In genomic region chr1:120942223-120942944, GRCh38 we compare ENCODE assay signal across 1 cellular context.
TF ChIP-seq lines count a peak whose summit lies in the region.

No MANE protein-coding gene starts in this region.

TF ChIP-seq in K562, 482 proteins besides CTCF, POLR2A, EP300 and RAD21 (continued from another document):
- peak; percentile 99 for TF ChIP-seq THRB (CRISPR knock-in tag; conservative IDR thresholded peaks at IDR 0.05)
- TF ChIP-seq DACH1 (IDR thresholded peaks at IDR 0.05; ENCODE audit: partially characterized antibody) = peak; percentile 71
- peak; percentile 96 for TF ChIP-seq KDM5B (IDR thresholded peaks at IDR 0.05; ENCODE audit: insufficient replicate concordance, low read depth, low read length)
- peak; percentile 91 for TF ChIP-seq NCOR1 (IDR thresholded peaks at IDR 0.05)
- TF ChIP-seq ETS1 (conservative IDR thresholded peaks at IDR 0.05; ENCODE audit: control insufficient read depth, low read depth, low read length) = peak; percentile 95; the same call in 1 of the 2 replicates
- peak; percentile 100 for TF ChIP-seq CBX1 (IDR thresholded peaks at IDR 0.05; ENCODE audit: low read depth)
- peak; percentile 52; the same call in 1 of the 2 replicates for TF ChIP-seq MAFK (IDR thresholded peaks at IDR 0.05; ENCODE audit: low read length)
- peak; percentile 97 for TF ChIP-seq THAP12 (CRISPR knock-in tag; IDR thresholded peaks at IDR 0.05)
- peak; percentile 71 for TF ChIP-seq EP400 (IDR thresholded peaks at IDR 0.05)
- peak; percentile 81 for TF ChIP-seq SP1 (CRISPR knock-in tag; IDR thresholded peaks at IDR 0.05)
